ENCODE assay signal across 18 cellular contexts in genomic region chr11:7457211-7457610, GRCh38. TPM values are rescaled to one million over a fixed set of nuclear protein-coding genes. Genes with fewer than 3 reads are reported as not detected.
DNase-seq lines count a peak whose midpoint lies in the region; ATAC-seq and TF ChIP-seq lines count a peak whose summit lies in the region.
"Had no signal": no experiment of that assay in that cellular context is flagged by ENCODE, and none has a peak within 500 bp of the region (broad histone marks: within the 10 kb centered on the region; RNA-seq: fewer than 3 reads in every experiment).

No MANE protein-coding gene starts in this region.

- no peaks in the 10 kb centered on the region for H3K27me3 Mint-ChIP-seq in activated naive CD8-positive, alpha-beta T cell treated with anti-CD3 and anti-CD28 coated beads for 36 hours

- ATAC-seq in HG03280 (IDR thresholded peaks at IDR 0.05; ENCODE audit: unreplicated experiment), result no peak
- ATAC-seq: HCT116, right lobe of liver had no signal

- H3K36me3 Mint-ChIP-seq in activated naive CD8-positive, alpha-beta T cell treated with anti-CD3 and anti-CD28 coated beads for 36 hours, result no peaks in the 10 kb centered on the region
- H3K36me3 Mint-ChIP-seq: CD8-positive, alpha-beta memory T cell had no signal

- peak; percentile 12 for DNase-seq in NCI-H1105 treated with DMSO at 0.1 percent for 48 hours (lab: John Stamatoyannopoulos, UW)
- DNase-seq in NCI-H1105 (lab: John Stamatoyannopoulos, UW), result no peak
- DNase-seq in RPMI7951 (ENCODE audit: low read depth), result peak; percentile 39
- peak; percentile 12 for DNase-seq in fibroblast of peridontal ligament (ENCODE audit: extremely low read depth)
- DNase-seq in thyroid gland, result peak; percentile 44 to 48
- no peak for DNase-seq in activated naive CD8-positive, alpha-beta T cell treated with anti-CD3 and anti-CD28 coated beads for 36 hours
- no peak for DNase-seq in esophagus squamous epithelium (lab: John Stamatoyannopoulos, UW)
- DNase-seq: activated CD4-positive, alpha-beta T cell treated with anti-CD3 and anti-CD28 coated beads, Interleukin-2, amount 50 U/mL, for 48 hours; activated T-cell treated with anti-CD3 and anti-CD28 coated beads, Interleukin-2, amount 50 U/mL, for 48 hours; CD8-positive, alpha-beta memory T cell; MV-4-11; NCI-H2227 treated with DMSO at 0.1 percent for 48 hours; right lobe of liver; stimulated activated CD4-positive, alpha-beta T cell treated with anti-CD3 and anti-CD28 coated beads, Interleukin-2, amount 100 ng/mL, for 24 hours had no signal

- no peaks in the 10 kb centered on the region for H3K9me3 ChIP-seq in thyroid gland
- H3K9me3 ChIP-seq in esophagus squamous epithelium, result no peaks in the 10 kb centered on the region
- H3K9me3 ChIP-seq: right lobe of liver, thoracic aorta had no signal

- no peak overlapping the region for H3K27ac Mint-ChIP-seq in activated naive CD8-positive, alpha-beta T cell treated with anti-CD3 and anti-CD28 coated beads for 36 hours
- H3K27ac Mint-ChIP-seq: CD8-positive, alpha-beta memory T cell had no signal

- H3K4me1 Mint-ChIP-seq in activated naive CD8-positive, alpha-beta T cell treated with anti-CD3 and anti-CD28 coated beads for 36 hours, result peaks cover 2% of the 10 kb centered on the region

- H3K27ac ChIP-seq in thyroid gland (no peak overlapping the region), esophagus squamous epithelium (no peak overlapping the region)
- H3K27ac ChIP-seq: 22Rv1, right lobe of liver, thoracic aorta had no signal

- H3K9me3 Mint-ChIP-seq in activated naive CD8-positive, alpha-beta T cell treated with anti-CD3 and anti-CD28 coated beads for 36 hours, result no peaks in the 10 kb centered on the region

- WGBS in thyroid gland, 2 donors, result 53 to 58% methylated on average over 1 of the region's 1 CpG
- WGBS in esophagus squamous epithelium, 2 donors, result 64 to 68% methylated on average over 1 of the region's 1 CpG

- TF ChIP-seq POLR2A in thyroid gland (IDR thresholded peaks at IDR 0.05), result no peak
- no peak for TF ChIP-seq POLR2A in esophagus squamous epithelium (IDR thresholded peaks at IDR 0.05)

- H3K36me3 ChIP-seq in thyroid gland (no peaks in the 10 kb centered on the region), esophagus squamous epithelium (no peaks in the 10 kb centered on the region)
- H3K36me3 ChIP-seq: right lobe of liver, thoracic aorta had no signal

- H3K4me1 ChIP-seq in thyroid gland (peaks cover 6 to 15% of the 10 kb centered on the region in 2 donors), esophagus squamous epithelium (no peaks in the 10 kb centered on the region)
- H3K4me1 ChIP-seq: right lobe of liver had no signal

- H3K4me3 Mint-ChIP-seq in activated naive CD8-positive, alpha-beta T cell treated with anti-CD3 and anti-CD28 coated beads for 36 hours, result no peak overlapping the region
- H3K4me3 Mint-ChIP-seq: CD8-positive, alpha-beta memory T cell had no signal

- no peaks in the 10 kb centered on the region for H3K27me3 ChIP-seq in thyroid gland
- H3K27me3 ChIP-seq in esophagus squamous epithelium, result no peaks in the 10 kb centered on the region
- H3K27me3 ChIP-seq: right lobe of liver had no signal

- TF ChIP-seq CTCF in thyroid gland (IDR thresholded peaks at IDR 0.05) (no peak), esophagus squamous epithelium (IDR thresholded peaks at IDR 0.05) (no peak)

- intact Hi-C loops in thyroid gland (cut with DNase I) (no loop called here), esophagus squamous epithelium (cut with DNase I) (no loop called here)

- H3K4me3 ChIP-seq in thyroid gland (replicated peaks in 1 of 3) (no peak overlapping the region), esophagus squamous epithelium (no peak overlapping the region)
- H3K4me3 ChIP-seq: right lobe of liver, thoracic aorta had no signal

RNA-seq across cellular contexts. Expression of gene OLFML1, which starts 28.1 kb away (rescaled TPM):
- total RNA-seq in RPMI7951 (2014; rRNA removed; shearing (Covaris generic)), result not detected in 2 replicates
- total RNA-seq in thyroid gland (10 to 100 TPM in 1 of 4 donors, 1 to 10 TPM in 3; 2.7 to 11.0 (median 5.8) TPM), esophagus squamous epithelium (1 to 10 TPM in 2 of 4 donors, under 1 TPM in 1, not detected in 1; 0.35 to 6.3 (median 2.4) TPM)
- not detected for total RNA-seq in activated naive CD8-positive, alpha-beta T cell treated with anti-CD3 and anti-CD28 coated beads for 36 hours
- total RNA-seq: CD8-positive, alpha-beta memory T cell had no signal

RNA-seq across cellular contexts. Expression of gene PPFIBP2, which starts 56.6 kb away (rescaled TPM):
- 1.3 and 6.5 TPM in 2 replicates for total RNA-seq in RPMI7951 (2014; rRNA removed; shearing (Covaris generic))
- 10 to 100 TPM; 64.3 to 91.9 (median 71.6) TPM for total RNA-seq in thyroid gland
- total RNA-seq in activated naive CD8-positive, alpha-beta T cell treated with anti-CD3 and anti-CD28 coated beads for 36 hours, result 10 to 100 TPM; 18.6 to 18.7 TPM
- 10 to 100 TPM; 28.1 to 61.1 (median 49.4) TPM for total RNA-seq in esophagus squamous epithelium

Comparison
In these comparisons a context has a peak if more than half of its experiments do, and no peak if none do; other contexts are left out.
1. DNase-seq: peak in NCI-H1105 treated with DMSO at 0.1 percent for 48 hours (single experiment), RPMI7951 (single experiment), fibroblast of peridontal ligament (single experiment) and thyroid gland (2 of 2); none in NCI-H1105 (single experiment), activated naive CD8-positive, alpha-beta T cell treated with anti-CD3 and anti-CD28 coated beads for 36 hours (single experiment) and esophagus squamous epithelium (single experiment).